ENCODE assay signal across 1 cellular context in the genomic region with DNA sequence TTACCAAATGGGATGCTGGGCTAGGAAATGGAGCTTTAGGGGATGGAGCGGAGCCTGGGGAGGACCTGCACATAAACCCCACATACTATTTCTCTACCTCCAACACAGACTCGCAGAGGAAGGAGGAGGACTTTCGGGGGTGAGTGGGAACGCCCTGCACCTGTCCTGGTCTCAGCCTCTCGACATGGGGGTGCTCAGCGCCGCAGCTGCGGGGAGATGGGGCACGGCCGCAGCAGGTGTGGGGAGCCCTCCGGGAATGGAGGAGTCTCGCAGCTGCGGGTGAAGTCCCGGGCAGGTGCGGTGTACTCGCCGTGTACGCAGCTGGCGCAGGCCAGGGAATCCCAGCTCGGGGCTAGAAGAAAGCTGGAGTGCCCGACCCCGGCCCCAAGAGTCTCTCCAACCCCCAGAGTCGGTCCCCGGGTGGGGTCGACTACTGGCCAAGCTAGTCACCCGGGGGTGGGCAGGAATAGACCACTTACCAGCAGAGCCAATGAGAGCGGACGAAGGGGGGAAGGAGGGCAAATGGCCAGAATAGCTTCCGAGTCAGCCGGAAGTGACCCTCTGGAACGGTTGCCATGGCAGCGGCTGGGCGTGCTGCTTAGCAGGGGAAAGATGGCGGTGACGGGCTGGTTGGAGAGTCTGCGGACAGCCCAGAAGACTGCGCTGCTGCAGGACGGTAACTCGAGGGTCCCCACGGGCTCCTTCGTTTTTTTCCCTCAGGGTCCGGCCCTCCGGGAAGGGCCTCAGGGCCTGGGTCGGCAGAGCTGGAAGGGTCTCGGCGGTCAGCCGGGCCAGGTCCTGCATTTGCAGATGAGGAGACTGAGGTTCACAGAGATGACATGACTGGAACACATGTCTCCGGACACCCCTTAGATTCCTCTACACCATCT.
TF ChIP-seq lines count a peak whose summit lies in the region.

A gene (plus strand): TSS at position 597 of the 890 bp plus-strand sequence. CDS start 16 bp downstream, at position 613.
A gene (minus strand): TSS at position 533 of the 890 bp plus-strand sequence. CDS start 897 bp downstream, outside the sequence.

TF ChIP-seq in K562, 482 proteins besides CTCF, POLR2A, EP300 and RAD21 (continued from another document):
- TF ChIP-seq, protein P1, sequence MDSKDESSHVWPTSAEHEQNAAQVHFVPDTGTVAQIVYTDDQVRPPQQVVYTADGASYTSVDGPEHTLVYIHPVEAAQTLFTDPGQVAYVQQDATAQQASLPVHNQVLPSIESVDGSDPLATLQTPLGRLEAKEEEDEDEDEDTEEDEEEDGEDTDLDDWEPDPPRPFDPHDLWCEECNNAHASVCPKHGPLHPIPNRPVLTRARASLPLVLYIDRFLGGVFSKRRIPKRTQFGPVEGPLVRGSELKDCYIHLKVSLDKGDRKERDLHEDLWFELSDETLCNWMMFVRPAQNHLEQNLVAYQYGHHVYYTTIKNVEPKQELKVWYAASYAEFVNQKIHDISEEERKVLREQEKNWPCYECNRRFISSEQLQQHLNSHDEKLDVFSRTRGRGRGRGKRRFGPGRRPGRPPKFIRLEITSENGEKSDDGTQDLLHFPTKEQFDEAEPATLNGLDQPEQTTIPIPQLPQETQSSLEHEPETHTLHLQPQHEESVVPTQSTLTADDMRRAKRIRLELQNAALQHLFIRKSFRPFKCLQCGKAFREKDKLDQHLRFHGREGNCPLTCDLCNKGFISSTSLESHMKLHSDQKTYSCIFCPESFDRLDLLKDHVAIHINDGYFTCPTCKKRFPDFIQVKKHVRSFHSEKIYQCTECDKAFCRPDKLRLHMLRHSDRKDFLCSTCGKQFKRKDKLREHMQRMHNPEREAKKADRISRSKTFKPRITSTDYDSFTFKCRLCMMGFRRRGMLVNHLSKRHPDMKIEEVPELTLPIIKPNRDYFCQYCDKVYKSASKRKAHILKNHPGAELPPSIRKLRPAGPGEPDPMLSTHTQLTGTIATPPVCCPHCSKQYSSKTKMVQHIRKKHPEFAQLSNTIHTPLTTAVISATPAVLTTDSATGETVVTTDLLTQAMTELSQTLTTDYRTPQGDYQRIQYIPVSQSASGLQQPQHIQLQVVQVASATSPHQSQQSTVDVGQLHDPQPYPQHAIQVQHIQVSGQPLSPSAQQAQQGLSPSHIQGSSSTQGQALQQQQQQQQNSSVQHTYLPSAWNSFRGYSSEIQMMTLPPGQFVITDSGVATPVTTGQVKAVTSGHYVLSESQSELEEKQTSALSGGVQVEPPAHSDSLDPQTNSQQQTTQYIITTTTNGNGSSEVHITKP (IDR thresholded peaks at IDR 0.05; ENCODE audit: partially characterized antibody), result peak; percentile 46
- peak; percentile 20 to 62; a peak in 3 of 4 replicates for TF ChIP-seq MAZ (CRISPR knock-in tag; conservative IDR thresholded peaks at IDR 0.05 in 1 of 2, IDR thresholded peaks at IDR 0.05 in 1 of 2)
- TF ChIP-seq EP400 (IDR thresholded peaks at IDR 0.05), result 0 out of 2 replicates have a peak, but pooled peaks have one; percentile 17
- peak; percentile 89 to 90; a peak in 3 of 4 replicates for TF ChIP-seq SIN3A (IDR thresholded peaks at IDR 0.05; ENCODE audit: borderline replicate concordance in 2 of 2, control insufficient read depth in 1 of 2, low read depth in 2 of 2, low read length in 2 of 2)
- TF ChIP-seq PHF20 (IDR thresholded peaks at IDR 0.05; ENCODE audit: partially characterized antibody), result peak; percentile 61
- peak; percentile 98 for TF ChIP-seq NR2C2 (CRISPR knock-in tag; IDR thresholded peaks at IDR 0.05)
- TF ChIP-seq NR2C2 (tag; IDR thresholded peaks at IDR 0.05), result peak; percentile 99
- TF ChIP-seq POLR2B (IDR thresholded peaks at IDR 0.05; ENCODE audit: low read depth, partially characterized antibody), result peak; percentile 39
- TF ChIP-seq GABPB2 (CRISPR knock-in tag; conservative IDR thresholded peaks at IDR 0.05), result no peak
- peak; percentile 43 for TF ChIP-seq HMGN3 (IDR thresholded peaks at IDR 0.05; ENCODE audit: borderline replicate concordance, extremely low read depth, insufficient read length, low read depth, low read length)
- TF ChIP-seq, protein P2, sequence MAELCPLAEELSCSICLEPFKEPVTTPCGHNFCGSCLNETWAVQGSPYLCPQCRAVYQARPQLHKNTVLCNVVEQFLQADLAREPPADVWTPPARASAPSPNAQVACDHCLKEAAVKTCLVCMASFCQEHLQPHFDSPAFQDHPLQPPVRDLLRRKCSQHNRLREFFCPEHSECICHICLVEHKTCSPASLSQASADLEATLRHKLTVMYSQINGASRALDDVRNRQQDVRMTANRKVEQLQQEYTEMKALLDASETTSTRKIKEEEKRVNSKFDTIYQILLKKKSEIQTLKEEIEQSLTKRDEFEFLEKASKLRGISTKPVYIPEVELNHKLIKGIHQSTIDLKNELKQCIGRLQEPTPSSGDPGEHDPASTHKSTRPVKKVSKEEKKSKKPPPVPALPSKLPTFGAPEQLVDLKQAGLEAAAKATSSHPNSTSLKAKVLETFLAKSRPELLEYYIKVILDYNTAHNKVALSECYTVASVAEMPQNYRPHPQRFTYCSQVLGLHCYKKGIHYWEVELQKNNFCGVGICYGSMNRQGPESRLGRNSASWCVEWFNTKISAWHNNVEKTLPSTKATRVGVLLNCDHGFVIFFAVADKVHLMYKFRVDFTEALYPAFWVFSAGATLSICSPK (IDR thresholded peaks at IDR 0.05; ENCODE audit: borderline replicate concordance), result no peak
- TF ChIP-seq, protein P3, sequence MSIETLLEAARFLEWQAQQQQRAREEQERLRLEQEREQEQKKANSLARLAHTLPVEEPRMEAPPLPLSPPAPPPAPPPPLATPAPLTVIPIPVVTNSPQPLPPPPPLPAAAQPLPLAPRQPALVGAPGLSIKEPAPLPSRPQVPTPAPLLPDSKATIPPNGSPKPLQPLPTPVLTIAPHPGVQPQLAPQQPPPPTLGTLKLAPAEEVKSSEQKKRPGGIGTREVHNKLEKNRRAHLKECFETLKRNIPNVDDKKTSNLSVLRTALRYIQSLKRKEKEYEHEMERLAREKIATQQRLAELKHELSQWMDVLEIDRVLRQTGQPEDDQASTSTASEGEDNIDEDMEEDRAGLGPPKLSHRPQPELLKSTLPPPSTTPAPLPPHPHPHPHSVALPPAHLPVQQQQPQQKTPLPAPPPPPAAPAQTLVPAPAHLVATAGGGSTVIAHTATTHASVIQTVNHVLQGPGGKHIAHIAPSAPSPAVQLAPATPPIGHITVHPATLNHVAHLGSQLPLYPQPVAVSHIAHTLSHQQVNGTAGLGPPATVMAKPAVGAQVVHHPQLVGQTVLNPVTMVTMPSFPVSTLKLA (conservative IDR thresholded peaks at IDR 0.05), result peak; percentile 21 to 82; a peak in 3 of 4 replicates
- TF ChIP-seq, protein P4, sequence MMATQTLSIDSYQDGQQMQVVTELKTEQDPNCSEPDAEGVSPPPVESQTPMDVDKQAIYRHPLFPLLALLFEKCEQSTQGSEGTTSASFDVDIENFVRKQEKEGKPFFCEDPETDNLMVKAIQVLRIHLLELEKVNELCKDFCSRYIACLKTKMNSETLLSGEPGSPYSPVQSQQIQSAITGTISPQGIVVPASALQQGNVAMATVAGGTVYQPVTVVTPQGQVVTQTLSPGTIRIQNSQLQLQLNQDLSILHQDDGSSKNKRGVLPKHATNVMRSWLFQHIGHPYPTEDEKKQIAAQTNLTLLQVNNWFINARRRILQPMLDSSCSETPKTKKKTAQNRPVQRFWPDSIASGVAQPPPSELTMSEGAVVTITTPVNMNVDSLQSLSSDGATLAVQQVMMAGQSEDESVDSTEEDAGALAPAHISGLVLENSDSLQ (IDR thresholded peaks at IDR 0.05), result peak; percentile 59
- TF ChIP-seq PCBP2 (IDR thresholded peaks at IDR 0.05; ENCODE audit: low read depth, low read length, poor library complexity, severe bottlenecking), result no peak
- peak; percentile 97 for TF ChIP-seq GABPA (tag; conservative IDR thresholded peaks at IDR 0.05; ENCODE audit: low read depth)
- peak; percentile 73 for TF ChIP-seq HCFC1 (IDR thresholded peaks at IDR 0.05; ENCODE audit: low read depth, low read length)
- TF ChIP-seq MTA3 (IDR thresholded peaks at IDR 0.05; ENCODE audit: borderline replicate concordance), result 0 out of 2 replicates have a peak, but pooled peaks have one; percentile 35
- TF ChIP-seq, protein P5, sequence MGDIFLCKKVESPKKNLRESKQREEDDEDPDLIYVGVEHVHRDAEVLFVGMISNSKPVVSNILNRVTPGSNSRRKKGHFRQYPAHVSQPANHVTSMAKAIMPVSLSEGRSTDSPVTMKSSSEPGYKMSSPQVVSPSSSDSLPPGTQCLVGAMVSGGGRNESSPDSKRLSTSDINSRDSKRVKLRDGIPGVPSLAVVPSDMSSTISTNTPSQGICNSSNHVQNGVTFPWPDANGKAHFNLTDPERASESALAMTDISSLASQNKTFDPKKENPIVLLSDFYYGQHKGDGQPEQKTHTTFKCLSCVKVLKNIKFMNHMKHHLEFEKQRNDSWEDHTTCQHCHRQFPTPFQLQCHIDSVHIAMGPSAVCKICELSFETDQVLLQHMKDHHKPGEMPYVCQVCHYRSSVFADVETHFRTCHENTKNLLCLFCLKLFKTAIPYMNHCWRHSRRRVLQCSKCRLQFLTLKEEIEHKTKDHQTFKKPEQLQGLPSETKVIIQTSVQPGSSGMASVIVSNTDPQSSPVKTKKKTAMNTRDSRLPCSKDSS (IDR thresholded peaks at IDR 0.05; ENCODE audit: low read depth, partially characterized antibody), result no peak
- TF ChIP-seq, protein P6, sequence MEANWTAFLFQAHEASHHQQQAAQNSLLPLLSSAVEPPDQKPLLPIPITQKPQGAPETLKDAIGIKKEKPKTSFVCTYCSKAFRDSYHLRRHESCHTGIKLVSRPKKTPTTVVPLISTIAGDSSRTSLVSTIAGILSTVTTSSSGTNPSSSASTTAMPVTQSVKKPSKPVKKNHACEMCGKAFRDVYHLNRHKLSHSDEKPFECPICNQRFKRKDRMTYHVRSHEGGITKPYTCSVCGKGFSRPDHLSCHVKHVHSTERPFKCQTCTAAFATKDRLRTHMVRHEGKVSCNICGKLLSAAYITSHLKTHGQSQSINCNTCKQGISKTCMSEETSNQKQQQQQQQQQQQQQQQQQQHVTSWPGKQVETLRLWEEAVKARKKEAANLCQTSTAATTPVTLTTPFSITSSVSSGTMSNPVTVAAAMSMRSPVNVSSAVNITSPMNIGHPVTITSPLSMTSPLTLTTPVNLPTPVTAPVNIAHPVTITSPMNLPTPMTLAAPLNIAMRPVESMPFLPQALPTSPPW (CRISPR knock-in tag; IDR thresholded peaks at IDR 0.05), result peak; percentile 86
- peak; percentile 81 for TF ChIP-seq C11orf30 (IDR thresholded peaks at IDR 0.05; ENCODE audit: low read depth)
- TF ChIP-seq, protein P7, sequence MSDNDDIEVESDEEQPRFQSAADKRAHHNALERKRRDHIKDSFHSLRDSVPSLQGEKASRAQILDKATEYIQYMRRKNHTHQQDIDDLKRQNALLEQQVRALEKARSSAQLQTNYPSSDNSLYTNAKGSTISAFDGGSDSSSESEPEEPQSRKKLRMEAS (CRISPR knock-in tag; IDR thresholded peaks at IDR 0.05), result peak; percentile 60; the same call in 1 of the 2 replicates
- TF ChIP-seq HNRNPLL (IDR thresholded peaks at IDR 0.05; ENCODE audit: low read depth, low read length, poor library complexity, severe bottlenecking), result peak; percentile 97
- TF ChIP-seq NCOA1 (IDR thresholded peaks at IDR 0.05; ENCODE audit: low read depth), result no peak
- peak in 1 of 2 experiments; percentile 92; a peak in 2 of 4 replicates for TF ChIP-seq HDAC1 (IDR thresholded peaks at IDR 0.05)
- TF ChIP-seq FOXK2 (conservative IDR thresholded peaks at IDR 0.05 in 1 of 2, IDR thresholded peaks at IDR 0.05 in 1 of 2; ENCODE audit: low read depth in 2 of 2), result peak in 1 of 2 experiments; percentile 35; a peak in 1 of 4 replicates
- peak; percentile 65 for TF ChIP-seq RBM22 (IDR thresholded peaks at IDR 0.05; ENCODE audit: low read depth, low read length, poor library complexity, severe bottlenecking)
- no peak for TF ChIP-seq NBN (IDR thresholded peaks at IDR 0.05; ENCODE audit: low read depth)
- TF ChIP-seq, protein P8, sequence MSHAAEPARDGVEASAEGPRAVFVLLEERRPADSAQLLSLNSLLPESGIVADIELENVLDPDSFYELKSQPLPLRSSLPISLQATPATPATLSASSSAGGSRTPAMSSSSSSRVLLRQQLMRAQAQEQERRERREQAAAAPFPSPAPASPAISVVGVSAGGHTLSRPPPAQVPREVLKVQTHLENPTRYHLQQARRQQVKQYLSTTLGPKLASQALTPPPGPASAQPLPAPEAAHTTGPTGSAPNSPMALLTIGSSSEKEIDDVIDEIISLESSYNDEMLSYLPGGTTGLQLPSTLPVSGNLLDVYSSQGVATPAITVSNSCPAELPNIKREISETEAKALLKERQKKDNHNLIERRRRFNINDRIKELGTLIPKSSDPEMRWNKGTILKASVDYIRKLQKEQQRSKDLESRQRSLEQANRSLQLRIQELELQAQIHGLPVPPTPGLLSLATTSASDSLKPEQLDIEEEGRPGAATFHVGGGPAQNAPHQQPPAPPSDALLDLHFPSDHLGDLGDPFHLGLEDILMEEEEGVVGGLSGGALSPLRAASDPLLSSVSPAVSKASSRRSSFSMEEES (CRISPR knock-in tag; IDR thresholded peaks at IDR 0.05), result no peak
- no peak for TF ChIP-seq TOE1 (IDR thresholded peaks at IDR 0.05; ENCODE audit: borderline replicate concordance)
- TF ChIP-seq TOE1 (CRISPR knock-in tag; IDR thresholded peaks at IDR 0.05; ENCODE audit: borderline replicate concordance, low read depth), result 0 out of 2 replicates have a peak, but pooled peaks have one; percentile 47
- TF ChIP-seq U2AF1 (optimal IDR thresholded peaks at IDR 0.05; ENCODE audit: low read depth, low read length), result no peak
- no peak for TF ChIP-seq FIP1L1 (IDR thresholded peaks at IDR 0.05; ENCODE audit: low read depth, low read length, poor library complexity, severe bottlenecking)
- TF ChIP-seq ZNF134 (CRISPR knock-in tag; conservative IDR thresholded peaks at IDR 0.05), result no peak
